In genomic region chr5:112976432-112977309, GRCh38 we compare ENCODE assay signal across 1 cellular context.
A peak's percentile ranks its signal among the peaks of the same experiment; 100 is the strongest.
TF ChIP-seq lines count a peak whose summit lies in the region.

Gene DCP2 (plus strand): TSS chr5:112976798. CDS start chr5:112976934, 136 bp downstream.

TF ChIP-seq in HepG2, 621 proteins besides CTCF, POLR2A, EP300 and RAD21 (continued from another document and continues in another):
- TF ChIP-seq ZHX2 (IDR thresholded peaks at IDR 0.05; ENCODE audit: low read depth) (peak; percentile 30; the same call in 1 of the 2 replicates), ZHX2 (CRISPR knock-in tag; IDR thresholded peaks at IDR 0.05; ENCODE audit: borderline replicate concordance) (no peak), HOXA7 (CRISPR knock-in tag; IDR thresholded peaks at IDR 0.05) (peak; percentile 81; the same call in 1 of the 2 replicates), FOXK1 (CRISPR knock-in tag; IDR thresholded peaks at IDR 0.05; ENCODE audit: borderline replicate concordance, low read depth) (peak; percentile 93), HIC2 (CRISPR knock-in tag; IDR thresholded peaks at IDR 0.05; ENCODE audit: low read depth) (0 out of 2 replicates have a peak, but pooled peaks have one; percentile 16), STAG1 (CRISPR knock-in tag; IDR thresholded peaks at IDR 0.05) (peak; percentile 7; the same call in 1 of the 2 replicates), TOPORS (CRISPR knock-in tag; IDR thresholded peaks at IDR 0.05) (no peak), ELK4 (CRISPR knock-in tag; IDR thresholded peaks at IDR 0.05; ENCODE audit: borderline replicate concordance) (no peak), BRF2 (CRISPR knock-in tag; IDR thresholded peaks at IDR 0.05) (no peak), DDIT3 (CRISPR knock-in tag; IDR thresholded peaks at IDR 0.05) (no peak), ZNF605 (CRISPR knock-in tag; IDR thresholded peaks at IDR 0.05) (peak; percentile 96), LBX2 (CRISPR knock-in tag; IDR thresholded peaks at IDR 0.05; ENCODE audit: borderline replicate concordance) (no peak), ZNF773 (CRISPR knock-in tag; IDR thresholded peaks at IDR 0.05; ENCODE audit: borderline replicate concordance) (no peak), HMG20B (CRISPR knock-in tag; conservative IDR thresholded peaks at IDR 0.05) (no peak), MAX (IDR thresholded peaks at IDR 0.05) (peak; percentile 86), GLI4 (CRISPR knock-in tag; IDR thresholded peaks at IDR 0.05; ENCODE audit: borderline replicate concordance) (peak; percentile 55; the same call in 1 of the 2 replicates), ZFP1 (CRISPR knock-in tag; IDR thresholded peaks at IDR 0.05) (peak; percentile 41; the same call in 1 of the 2 replicates), SP2 (CRISPR knock-in tag; IDR thresholded peaks at IDR 0.05) (peak; percentile 66), ZNF704 (CRISPR knock-in tag; IDR thresholded peaks at IDR 0.05; ENCODE audit: borderline replicate concordance) (peak; percentile 45; the same call in 1 of the 2 replicates), HNRNPLL (IDR thresholded peaks at IDR 0.05; ENCODE audit: low read depth, low read length, poor library complexity, severe bottlenecking) (peak; percentile 53), POLR2G (IDR thresholded peaks at IDR 0.05; ENCODE audit: low read depth, low read length) (peak; percentile 82), PRMT3 (CRISPR knock-in tag; IDR thresholded peaks at IDR 0.05; ENCODE audit: borderline replicate concordance, low read depth) (no peak; the same call in 1 of the 2 replicates), ZNF414 (CRISPR knock-in tag; IDR thresholded peaks at IDR 0.05) (0 out of 2 replicates have a peak, but pooled peaks have one; percentile 33), ZNF101 (CRISPR knock-in tag; IDR thresholded peaks at IDR 0.05; ENCODE audit: borderline replicate concordance, low read depth) (no peak), MTA1 (CRISPR knock-in tag; IDR thresholded peaks at IDR 0.05; ENCODE audit: borderline replicate concordance) (no peak), ZNF10 (CRISPR knock-in tag; IDR thresholded peaks at IDR 0.05; ENCODE audit: borderline replicate concordance, low read depth) (no peak), CCDC6 (CRISPR knock-in tag; IDR thresholded peaks at IDR 0.05) (peak; percentile 91; the same call in 1 of the 2 replicates), TBX2 (CRISPR knock-in tag; IDR thresholded peaks at IDR 0.05; ENCODE audit: borderline replicate concordance) (peak; percentile 68; the same call in 1 of the 2 replicates), ZNF317 (CRISPR knock-in tag; IDR thresholded peaks at IDR 0.05) (no peak; the same call in none of the 2 replicates), MLLT10 (CRISPR knock-in tag; IDR thresholded peaks at IDR 0.05) (no peak), POLR2AphosphoS5 (IDR thresholded peaks at IDR 0.05; ENCODE audit: low read depth, low read length) (peak; percentile 87), U2AF2 (IDR thresholded peaks at IDR 0.05; ENCODE audit: low read depth, low read length) (no peak), U2AF1 (optimal IDR thresholded peaks at IDR 0.05; ENCODE audit: low read depth, low read length) (no peak), ZNF136 (CRISPR knock-in tag; IDR thresholded peaks at IDR 0.05; ENCODE audit: low read depth) (no peak), ZGPAT (CRISPR knock-in tag; IDR thresholded peaks at IDR 0.05) (peak; percentile 84), TAF15 (IDR thresholded peaks at IDR 0.05; ENCODE audit: low read depth, low read length, poor library complexity, severe bottlenecking) (peak; percentile 46), ZNF550 (CRISPR knock-in tag; IDR thresholded peaks at IDR 0.05; ENCODE audit: borderline replicate concordance) (no peak), ZFP82 (CRISPR knock-in tag; IDR thresholded peaks at IDR 0.05; ENCODE audit: borderline replicate concordance) (no peak), ARNT2 (CRISPR knock-in tag; IDR thresholded peaks at IDR 0.05; ENCODE audit: low read depth) (peak; percentile 88), RARG (CRISPR knock-in tag; IDR thresholded peaks at IDR 0.05; ENCODE audit: low read depth) (no peak), ZNF790 (CRISPR knock-in tag; IDR thresholded peaks at IDR 0.05; ENCODE audit: borderline replicate concordance) (no peak), SMARCC2 (IDR thresholded peaks at IDR 0.05) (no peak), ZBTB8A (CRISPR knock-in tag; IDR thresholded peaks at IDR 0.05; ENCODE audit: borderline replicate concordance, low read depth) (no peak), RFXANK (CRISPR knock-in tag; IDR thresholded peaks at IDR 0.05) (peak; percentile 83), ZNF331 (CRISPR knock-in tag; IDR thresholded peaks at IDR 0.05) (peak; percentile 44; the same call in 1 of the 2 replicates), ZBTB14 (CRISPR knock-in tag; IDR thresholded peaks at IDR 0.05) (no peak), ZSCAN29 (CRISPR knock-in tag; conservative IDR thresholded peaks at IDR 0.05) (no peak), ZNF816 (CRISPR knock-in tag; IDR thresholded peaks at IDR 0.05; ENCODE audit: borderline replicate concordance) (0 out of 2 replicates have a peak, but pooled peaks have one; percentile 69), PHF5A (CRISPR knock-in tag; IDR thresholded peaks at IDR 0.05; ENCODE audit: low read depth, unreplicated experiment) (peak; percentile 51)
